13 cellular contexts compared by ENCODE assay signal in genomic region chr2:3179208-3179607, GRCh38.
DNase-seq lines count a peak whose midpoint lies in the region; ATAC-seq and TF ChIP-seq lines count a peak whose summit lies in the region.
"Had no signal": no experiment of that assay in that cellular context is flagged by ENCODE, and none has a peak within 500 bp of the region (broad histone marks: within the 10 kb centered on the region; RNA-seq: fewer than 3 reads in every experiment).

No MANE protein-coding gene starts in this region.

- H3K27me3 Mint-ChIP-seq in H9 (ENCODE audit: low read depth) (no peaks in the 10 kb centered on the region), MCF 10A (ENCODE audit: insufficient read depth, unreplicated experiment) (no peaks in the 10 kb centered on the region)
- no peaks in the 10 kb centered on the region for H3K27me3 Mint-ChIP-seq in activated CD8-positive, alpha-beta T cell treated with anti-CD3 and anti-CD28 coated beads for 36 hours
- H3K27me3 Mint-ChIP-seq: central memory CD8-positive, alpha-beta T cell; memory B cell; stimulated activated memory B cell treated with anti-CD40 and anti-IgM and Interleukin-4, amounts not matched to agents 10 μg/mL and 1 μg/mL and 100 μg/mL, for 72 hours had no signal

- H3K36me3 Mint-ChIP-seq in H9 (ENCODE audit: insufficient read depth in 1 of 3, low read depth in 3 of 3) (peaks cover 0 to 6% (median 5%) of the 10 kb centered on the region in 3 experiments; a peak in 3 of 7 replicates), MCF 10A (ENCODE audit: insufficient read depth, unreplicated experiment) (peaks cover 7% of the 10 kb centered on the region)
- H3K36me3 Mint-ChIP-seq in activated CD8-positive, alpha-beta T cell treated with anti-CD3 and anti-CD28 coated beads for 36 hours (ENCODE audit: low read depth) = no peaks in the 10 kb centered on the region

- no peaks in the 10 kb centered on the region for H3K79me2 ChIP-seq in H9 (ENCODE audit: insufficient read depth, low read length)

- no peak for ATAC-seq in activated CD8-positive, alpha-beta T cell treated with anti-CD3 and anti-CD28 coated beads for 36 hours
- ATAC-seq in GM21447 (IDR thresholded peaks at IDR 0.05; ENCODE audit: unreplicated experiment) = no peak
- no peak for ATAC-seq in GM18907 (IDR thresholded peaks at IDR 0.05; ENCODE audit: unreplicated experiment)
- ATAC-seq: stimulated activated memory B cell treated with anti-CD40 and anti-IgM and Interleukin-4, amounts not matched to agents 10 μg/mL and 1 μg/mL and 100 μg/mL, for 72 hours had no signal

- H2BK120ac ChIP-seq in H9 (ENCODE audit: low read depth, low read length, poor library complexity, severe bottlenecking) = no peak overlapping the region

- no peak overlapping the region for H3K4me3 ChIP-seq in retinal pigment epithelial cell (ENCODE audit: low read length)
- H3K4me3 ChIP-seq: right atrium auricular region had no signal

- H2BK12ac ChIP-seq in H9 (ENCODE audit: insufficient read length, low read depth, low read length) = no peak overlapping the region

- H2BK15ac ChIP-seq in H9 (ENCODE audit: low read depth, low read length) = no peak overlapping the region

- H4K8ac ChIP-seq in H9 (replicated peaks; ENCODE audit: insufficient read length, low read depth, low read length) = no peak overlapping the region

- H3K9ac ChIP-seq in H9 (ENCODE audit: extremely low read depth, insufficient read length, low read length) = no peak overlapping the region

- H3K23me2 ChIP-seq in H9 (ENCODE audit: insufficient read length, low read depth, low read length, poor library complexity, severe bottlenecking) = no peaks in the 10 kb centered on the region

- POLR2A ChIA-PET in activated CD8-positive, alpha-beta T cell treated with anti-CD3 and anti-CD28 coated beads for 36 hours (lab: Charles Lee) = no interaction called here
- POLR2A ChIA-PET in MCF 10A (lab: Yijun Ruan, JAX) = no interaction called here

- no peaks in the 10 kb centered on the region for H3K27me3 ChIP-seq in H9 (ENCODE audit: insufficient read depth, low read length)
- H3K27me3 ChIP-seq: right atrium auricular region had no signal

- H3K9me3 Mint-ChIP-seq in H9 = peaks cover 0 to 3% of the 10 kb centered on the region in 2 experiments; a peak in 2 of 5 replicates
- no peaks in the 10 kb centered on the region for H3K9me3 Mint-ChIP-seq in activated CD8-positive, alpha-beta T cell treated with anti-CD3 and anti-CD28 coated beads for 36 hours
- H3K9me3 Mint-ChIP-seq in MCF 10A (ENCODE audit: unreplicated experiment) = peaks cover 11% of the 10 kb centered on the region
- H3K9me3 Mint-ChIP-seq: central memory CD8-positive, alpha-beta T cell; memory B cell had no signal

- DNase-seq in NCI-H524 (lab: John Stamatoyannopoulos, UW) (peak; percentile 30 to 73), NCI-H524 treated with DMSO at 0.1 percent for 48 hours (lab: John Stamatoyannopoulos, UW) (no peak), H9 (peak; percentile 65), retinal pigment epithelial cell (ENCODE audit: low read depth) (no peak), MCF 10A (ENCODE audit: unreplicated experiment) (no peak)
- DNase-seq in activated CD8-positive, alpha-beta T cell treated with anti-CD3 and anti-CD28 coated beads for 36 hours = peak; percentile 47
- DNase-seq: SIG-M5 had no signal

- H3K9me3 ChIP-seq in H9 (ENCODE audit: control insufficient read depth, low read depth, low read length) = no peaks in the 10 kb centered on the region
- H3K9me3 ChIP-seq: right atrium auricular region had no signal

- WGBS in H9 (ENCODE audit: extremely low coverage, insufficient read length, low lambda C conversion rate) = no CpG with 5 or more reads among the region's 17 CpGs

- TF ChIP-seq CTCF in H9 (conservative IDR thresholded peaks at IDR 0.05) (peak; percentile 81), retinal pigment epithelial cell (conservative IDR thresholded peaks at IDR 0.05; ENCODE audit: low read depth, low read length) (peak; percentile 43), MCF 10A (IDR thresholded peaks at IDR 0.05; ENCODE audit: unreplicated experiment) (no peak)
- TF ChIP-seq CTCF in activated CD8-positive, alpha-beta T cell treated with anti-CD3 and anti-CD28 coated beads for 36 hours (IDR thresholded peaks at IDR 0.05) = peak; percentile 45

- H2AK5ac ChIP-seq in H9 (ENCODE audit: insufficient read length, low read length) = no peak overlapping the region

- no peak overlapping the region for H3K56ac ChIP-seq in H9 (ENCODE audit: insufficient read length, low read depth, low read length)

- no peaks in the 10 kb centered on the region for H4K20me1 ChIP-seq in H9 (ENCODE audit: control insufficient read depth, insufficient read depth, insufficient read length)

- H3K4me3 Mint-ChIP-seq in H9 (no peak overlapping the region), MCF 10A (ENCODE audit: unreplicated experiment) (no peak overlapping the region)
- no peak overlapping the region for H3K4me3 Mint-ChIP-seq in activated CD8-positive, alpha-beta T cell treated with anti-CD3 and anti-CD28 coated beads for 36 hours
- H3K4me3 Mint-ChIP-seq: central memory CD8-positive, alpha-beta T cell; memory B cell; stimulated activated memory B cell treated with anti-CD40 and anti-IgM and Interleukin-4, amounts not matched to agents 10 μg/mL and 1 μg/mL and 100 μg/mL, for 72 hours had no signal

- no peak overlapping the region for H3K27ac ChIP-seq in H9 (ENCODE audit: insufficient read length, low read depth, low read length)
- H3K27ac ChIP-seq: right atrium auricular region had no signal

- intact Hi-C loops in activated CD8-positive, alpha-beta T cell treated with anti-CD3 and anti-CD28 coated beads for 36 hours (cut with micrococcal nuclease) = no loop called here
- intact Hi-C loops in MCF 10A (cut with micrococcal nuclease) = no loop called here

- H3K79me1 ChIP-seq in H9 (ENCODE audit: insufficient read depth, low read depth, low read length, poor library complexity, severe bottlenecking) = no peaks in the 10 kb centered on the region

- no TSS peak for BruUV-seq in MCF 10A (replicated peaks; lab: Mats Ljungman, UMichigan)

- no peak overlapping the region for H3T11ph ChIP-seq in H9 (ENCODE audit: low read length)

- H4K5ac ChIP-seq in H9 (ENCODE audit: insufficient read length, low read depth, low read length) = no peak overlapping the region

- no peak overlapping the region for H2BK5ac ChIP-seq in H9 (ENCODE audit: insufficient read length, low read length)

- H3K4me1 ChIP-seq in H9 (ENCODE audit: insufficient read depth, low read length) = no peaks in the 10 kb centered on the region
- H3K4me1 ChIP-seq: right atrium auricular region had no signal

- no peak overlapping the region for H4K91ac ChIP-seq in H9 (ENCODE audit: insufficient read length, low read depth, low read length)

- H3K4ac ChIP-seq in H9 (ENCODE audit: low read depth, low read length) = no peak overlapping the region

- no peak overlapping the region for H3K4me2 ChIP-seq in H9 (ENCODE audit: insufficient read depth, insufficient read length, low read length)

- H3K27ac Mint-ChIP-seq in H9 (peak overlapping the region in 1 of 3 experiments; percentile 35; a peak in 1 of 7 replicates), MCF 10A (ENCODE audit: low read depth, unreplicated experiment) (no peak overlapping the region)
- H3K27ac Mint-ChIP-seq in activated CD8-positive, alpha-beta T cell treated with anti-CD3 and anti-CD28 coated beads for 36 hours = no peak overlapping the region
- H3K27ac Mint-ChIP-seq: memory B cell; stimulated activated memory B cell treated with anti-CD40 and anti-IgM and Interleukin-4, amounts not matched to agents 10 μg/mL and 1 μg/mL and 100 μg/mL, for 72 hours had no signal

- no peak overlapping the region for H3K23ac ChIP-seq in H9 (ENCODE audit: insufficient read length, low read depth, low read length)

- no peak overlapping the region for H2BK20ac ChIP-seq in H9 (ENCODE audit: low read depth, low read length, poor library complexity, severe bottlenecking)

- no peak overlapping the region for H2AFZ ChIP-seq in H9 (ENCODE audit: low read length)

- H3K14ac ChIP-seq in H9 (ENCODE audit: insufficient read depth, low read length) = no peak overlapping the region; the same call in 1 of the 2 replicates

- CTCF ChIA-PET in activated CD8-positive, alpha-beta T cell treated with anti-CD3 and anti-CD28 coated beads for 36 hours (lab: Charles Lee) = interaction anchor here (0.7 to 1.5 kb wide), 4 partner anchors 17 to 127 kb away, joined by 3 to 4 read pairs (median 4); no protein-coding TSS in a partner anchor
- CTCF ChIA-PET in MCF 10A (lab: Yijun Ruan, JAX) = no interaction called here

- H3K18ac ChIP-seq in H9 (ENCODE audit: insufficient read length, low read depth, low read length) = no peak overlapping the region

- 0 out of 4 replicates have a peak, but pooled peaks cover 0 to 2% of the 10 kb centered on the region in 2 experiments for H3K4me1 Mint-ChIP-seq in H9
- H3K4me1 Mint-ChIP-seq in activated CD8-positive, alpha-beta T cell treated with anti-CD3 and anti-CD28 coated beads for 36 hours (ENCODE audit: low read depth) = no peaks in the 10 kb centered on the region
- H3K4me1 Mint-ChIP-seq in MCF 10A (ENCODE audit: insufficient read depth, unreplicated experiment) = no peaks in the 10 kb centered on the region
- H3K4me1 Mint-ChIP-seq: central memory CD8-positive, alpha-beta T cell; memory B cell; stimulated activated memory B cell treated with anti-CD40 and anti-IgM and Interleukin-4, amounts not matched to agents 10 μg/mL and 1 μg/mL and 100 μg/mL, for 72 hours had no signal

Comparison
In these comparisons a context has a peak if more than half of its experiments do, and no peak if none do; other contexts are left out.
1. DNase-seq: peak in NCI-H524 (2 of 2), H9 (single experiment) and activated CD8-positive, alpha-beta T cell treated with anti-CD3 and anti-CD28 coated beads for 36 hours (single experiment); none in NCI-H524 treated with DMSO at 0.1 percent for 48 hours (single experiment), retinal pigment epithelial cell (single experiment) and MCF 10A (single experiment).